Comparison of ENCODE assay signal across 5 cellular contexts in genomic region chr19:38829203-38829602, GRCh38. TPM values are rescaled to one million over a fixed set of nuclear protein-coding genes. Genes with fewer than 3 reads are reported as not detected.
"Had no signal": no experiment of that assay in that cellular context is flagged by ENCODE, and none has a peak within 500 bp of the region (broad histone marks: within the 10 kb centered on the region; RNA-seq: fewer than 3 reads in every experiment).

No MANE protein-coding gene starts in this region.

RNA-seq across cellular contexts. Expression of gene LGALS4, which starts 16.5 kb away (rescaled TPM):
- total RNA-seq: renal cortical epithelial cell had no signal

RNA-seq across cellular contexts. Expression of gene LGALS7B, which starts 40.2 kb away (rescaled TPM):
- total RNA-seq: astrocyte, cardiac muscle cell, left colon, renal cortical epithelial cell had no signal
- polyA plus RNA-seq: cardiac muscle cell, urinary bladder had no signal
